ENCODE assay signal across 8 cellular contexts in the genomic region with DNA sequence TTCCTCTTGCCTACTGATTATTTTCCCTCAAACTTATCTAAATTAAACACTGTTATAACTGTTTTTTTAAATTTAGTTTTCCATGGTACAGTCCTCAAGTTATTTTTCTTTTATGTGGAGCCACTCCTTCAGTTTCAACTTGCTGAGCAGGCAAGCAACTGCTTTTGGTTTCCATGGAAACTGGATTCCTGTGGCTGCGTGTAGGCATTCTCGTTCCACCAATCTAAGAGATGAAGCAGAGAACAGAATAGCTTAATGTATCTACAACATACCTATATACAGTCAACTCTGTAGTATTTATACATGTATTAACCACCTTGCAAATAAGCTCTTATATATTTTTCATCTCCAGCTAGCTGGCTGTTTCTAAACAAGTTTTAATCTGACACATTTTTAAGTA. TPM values are rescaled to one million over a fixed set of nuclear protein-coding genes. Genes with fewer than 3 reads are reported as not detected.
DNase-seq lines count a peak whose midpoint lies in the region; ATAC-seq, FAIRE-seq and TF ChIP-seq lines count a peak whose summit lies in the region.

No MANE protein-coding gene starts in this region.

- H3K4ac ChIP-seq in IMR-90 (ENCODE audit: low read depth, low read length) (no peak overlapping the region), mesenchymal stem cell (ENCODE audit: low read depth in 1 of 2, low read length in 2 of 2) (no peak overlapping the region)

- no peak overlapping the region for H2BK12ac ChIP-seq in mesenchymal stem cell (ENCODE audit: low read length in 2 of 2)

- H3K4me2 ChIP-seq in IMR-90 (ENCODE audit: low read depth, low read length) (0 out of 2 replicates have a peak overlapping the region, but pooled peaks have one; percentile 51), mesenchymal stem cell (ENCODE audit: low read length, poor library complexity, severe bottlenecking) (no peak overlapping the region)

- in situ Hi-C loops in IMR-90 (cut with MboI; ENCODE audit: low sequenced_read_pairs), result no loop called here

- FAIRE-seq in kidney (lab: Jason Lieb, UNC), result no peak

- H3K27ac ChIP-seq in IMR-90 (ENCODE audit: insufficient read depth, low read length), result no peak overlapping the region
- no peak overlapping the region for H3K27ac ChIP-seq in body of pancreas
- peak overlapping the region; percentile 60 for H3K27ac ChIP-seq in mesenchymal stem cell (ENCODE audit: low read length, poor library complexity, severe bottlenecking)
- no peak overlapping the region for H3K27ac ChIP-seq in kidney (ENCODE audit: low read depth in 2 of 2, low read length in 2 of 2)

- H3K9ac ChIP-seq in IMR-90 (ENCODE audit: low read depth, low read length) (no peak overlapping the region), mesenchymal stem cell (ENCODE audit: low read length) (peak overlapping the region; percentile 82), kidney (ENCODE audit: low read length in 2 of 2) (no peak overlapping the region)

- H2AK5ac ChIP-seq in IMR-90 (ENCODE audit: low read depth, low read length), result no peak overlapping the region
- no peak overlapping the region for H2AK5ac ChIP-seq in mesenchymal stem cell (ENCODE audit: low read length, severe bottlenecking)

- H3K4me1 ChIP-seq in IMR-90 (ENCODE audit: control insufficient read depth, insufficient read depth, low read length) (peaks cover 8% of the 10 kb centered on the region), body of pancreas (peaks cover 4% of the 10 kb centered on the region), mesenchymal stem cell (ENCODE audit: control insufficient read depth, insufficient read depth, low read depth, low read length) (peaks cover 5% of the 10 kb centered on the region), kidney (ENCODE audit: control insufficient read depth in 1 of 2, insufficient read depth in 1 of 2, low read depth in 1 of 2, low read length in 2 of 2) (no peaks in the 10 kb centered on the region)

- H3K56ac ChIP-seq in IMR-90 (ENCODE audit: extremely low read depth, insufficient read depth, low read length), result no peak overlapping the region

- H2AFZ ChIP-seq in IMR-90 (replicated peaks; ENCODE audit: low read length, poor library complexity) (no peak overlapping the region), mesenchymal stem cell (ENCODE audit: low read depth, low read length) (no peak overlapping the region)

- H3K36me3 ChIP-seq in IMR-90 (ENCODE audit: control insufficient read depth, insufficient read depth, low read length) (0 out of 2 replicates have a peak, but pooled peaks cover 3% of the 10 kb centered on the region), body of pancreas (replicated peaks in 1 of 2; ENCODE audit: insufficient read depth in 1 of 2, low read depth in 2 of 2) (no peaks in the 10 kb centered on the region), mesenchymal stem cell (ENCODE audit: control insufficient read depth in 1 of 2, insufficient read depth in 2 of 2, low read depth in 1 of 2, low read length in 2 of 2) (peaks cover 3 to 18% of the 10 kb centered on the region in 2 experiments), kidney (ENCODE audit: control insufficient read depth in 1 of 2, insufficient read depth in 2 of 2, low read length in 2 of 2) (no peaks in the 10 kb centered on the region)

- no peak overlapping the region for H2BK20ac ChIP-seq in IMR-90 (ENCODE audit: low read depth, low read length)

- H4K20me1 ChIP-seq in IMR-90 (ENCODE audit: insufficient read depth, low read length), result peaks cover 3% of the 10 kb centered on the region; the same call in 1 of the 2 replicates

- H2AK9ac ChIP-seq in IMR-90 (replicated peaks; ENCODE audit: low read depth, low read length, poor library complexity), result no peak overlapping the region

- intact Hi-C loops in IMR-90 (cut with micrococcal nuclease), result no loop called here
- intact Hi-C loops in body of pancreas (cut with DNase I), result no loop called here
- intact Hi-C loops in kidney (cut with DNase I), result no loop called here

- DNase-seq in Ammon's horn (ENCODE audit: low spot score), result peak; percentile 51
- peak; percentile 92 for DNase-seq in IMR-90
- DNase-seq in body of pancreas, result no peak
- peak; percentile 91 for DNase-seq in mesenchymal stem cell
- DNase-seq in kidney, result no peak
- no peak for DNase-seq in GM20000 (ENCODE audit: low spot score)

- H3K9me3 ChIP-seq in IMR-90 (ENCODE audit: control insufficient read depth, insufficient read depth, low read length) (no peaks in the 10 kb centered on the region), body of pancreas (no peaks in the 10 kb centered on the region), mesenchymal stem cell (ENCODE audit: control insufficient read depth, low read length) (no peaks in the 10 kb centered on the region), kidney (ENCODE audit: control insufficient read depth in 1 of 2, low read length in 2 of 2) (no peaks in the 10 kb centered on the region)

- dilution Hi-C loops in IMR-90 (cut with HindIII; ENCODE audit: low sequenced_read_pairs, unreplicated experiment), result no loop called here

- H4K8ac ChIP-seq in IMR-90 (ENCODE audit: low read depth in 2 of 2, low read length in 2 of 2) (no peak overlapping the region), mesenchymal stem cell (ENCODE audit: low read length) (no peak overlapping the region)

- no peak overlapping the region for H2BK120ac ChIP-seq in IMR-90 (ENCODE audit: low read depth, low read length)
- H2BK120ac ChIP-seq in mesenchymal stem cell (ENCODE audit: low read depth, low read length), result no peak overlapping the region

- H3K79me1 ChIP-seq in IMR-90 (ENCODE audit: low read depth in 1 of 2, low read length in 2 of 2), result peaks cover 3 to 29% of the 10 kb centered on the region in 2 experiments
- peaks cover 5% of the 10 kb centered on the region for H3K79me1 ChIP-seq in mesenchymal stem cell (replicated peaks; ENCODE audit: low read length, poor library complexity, severe bottlenecking)

- H4K91ac ChIP-seq in IMR-90 (ENCODE audit: insufficient read depth, low read depth, low read length) (no peak overlapping the region), mesenchymal stem cell (ENCODE audit: low read length) (no peak overlapping the region)

- TF ChIP-seq CTCF in IMR-90 (conservative IDR thresholded peaks at IDR 0.05; ENCODE audit: low read depth, low read length), result no peak
- no peak for TF ChIP-seq CTCF in body of pancreas (IDR thresholded peaks at IDR 0.05)
- no peak for TF ChIP-seq CTCF in kidney (IDR thresholded peaks at IDR 0.05; ENCODE audit: borderline replicate concordance, extremely low read depth, insufficient read depth)
- no peak for TF ChIP-seq CTCF in GM20000 (IDR thresholded peaks at IDR 0.05; ENCODE audit: extremely low read depth, missing control alignments)

- no TSS peak for BruUV-seq in IMR-90 (replicated peaks; lab: Mats Ljungman, UMichigan)

- H3K4me3 ChIP-seq in IMR-90 (ENCODE audit: insufficient read depth, low read depth, low read length) (no peak overlapping the region), body of pancreas (no peak overlapping the region), mesenchymal stem cell (ENCODE audit: insufficient read depth in 1 of 2, low read depth in 1 of 2, low read length in 2 of 2) (no peak overlapping the region), kidney (ENCODE audit: low read length in 2 of 2) (no peak overlapping the region)

- H3K23ac ChIP-seq in IMR-90 (ENCODE audit: low read depth, low read length) (no peak overlapping the region), mesenchymal stem cell (ENCODE audit: low read length in 2 of 2) (no peak overlapping the region)

- POLR2A ChIA-PET in IMR-90 (lab: Charles Lee; ENCODE audit: unreplicated experiment), result no interaction called here

- H2BK5ac ChIP-seq in IMR-90 (ENCODE audit: low read depth, low read length, poor library complexity, severe bottlenecking) (peak overlapping the region; percentile 65), mesenchymal stem cell (ENCODE audit: low read depth, low read length, poor library complexity, severe bottlenecking) (no peak overlapping the region)

- no peak overlapping the region for H3K18ac ChIP-seq in IMR-90 (ENCODE audit: low read depth, low read length)
- H3K18ac ChIP-seq in mesenchymal stem cell (ENCODE audit: low read depth in 1 of 2, low read length in 2 of 2), result no peak overlapping the region

- H3K9me1 ChIP-seq in IMR-90 (ENCODE audit: insufficient read depth, low read length), result peaks cover 6% of the 10 kb centered on the region

- H2BK15ac ChIP-seq in IMR-90 (ENCODE audit: low read depth, low read length), result no peak overlapping the region; the same call in 2 of the 3 replicates
- no peak overlapping the region for H2BK15ac ChIP-seq in mesenchymal stem cell (ENCODE audit: low read depth, poor library complexity, severe bottlenecking)

- TF ChIP-seq POLR2A in IMR-90 (IDR thresholded peaks at IDR 0.05; ENCODE audit: low read depth, low read length), result no peak
- no peak for TF ChIP-seq POLR2A in body of pancreas (IDR thresholded peaks at IDR 0.05)

- no peak overlapping the region for H3K14ac ChIP-seq in IMR-90 (replicated peaks; ENCODE audit: low read depth, low read length)
- H3K14ac ChIP-seq in mesenchymal stem cell (ENCODE audit: low read length in 2 of 2), result no peak overlapping the region

- H4K5ac ChIP-seq in IMR-90 (ENCODE audit: low read depth, low read length), result no peak overlapping the region

- no CpG with 5 or more reads among the region's 2 CpGs for WGBS in IMR-90 (ENCODE audit: extremely low coverage in 2 of 2, insufficient read length in 1 of 2), 2 experiments
- WGBS in body of pancreas, 2 donors, result 8 to 9% methylated on average over 2 of the region's 2 CpGs
- WGBS in mesenchymal stem cell, result 0% methylated on average over 1 of the region's 2 CpGs

- CTCF ChIA-PET in IMR-90 (lab: Yijun Ruan, JAX), result interaction anchor here (0.5 kb wide), 1 partner anchor 22 kb away, joined by 5 read pairs; no protein-coding TSS in a partner anchor

- TF ChIP-seq RAD21 in IMR-90 (IDR thresholded peaks at IDR 0.05; ENCODE audit: low read length), result no peak

- H3K27me3 ChIP-seq in IMR-90 (ENCODE audit: control insufficient read depth, insufficient read depth, low read length) (no peaks in the 10 kb centered on the region), body of pancreas (no peaks in the 10 kb centered on the region), mesenchymal stem cell (ENCODE audit: control insufficient read depth in 1 of 2, insufficient read depth in 1 of 2, low read length in 2 of 2) (no peaks in the 10 kb centered on the region)

- ATAC-seq in IMR-90 (ENCODE audit: low read depth), result peak; percentile 80
- ATAC-seq in body of pancreas, result peak; percentile 52
- no peak for ATAC-seq in GM21786 (IDR thresholded peaks at IDR 0.05; ENCODE audit: unreplicated experiment)
- ATAC-seq in GM18907 (IDR thresholded peaks at IDR 0.05; ENCODE audit: unreplicated experiment), result no peak

RNA-seq across cellular contexts. Expression of a gene that starts 25.8 kb away (rescaled TPM):
- total RNA-seq in IMR-90 (2012; rRNA removed) (6,979 and 8,412 TPM in 2 replicates), body of pancreas (100 to 1,000 TPM; 265 to 341 TPM), kidney (867 TPM)
- polyA plus RNA-seq in IMR-90 (2012; rRNA removed) (6,722 and 7,454 TPM in 2 replicates), kidney (ENCODE audit: insufficient read depth, low read depth, low replicate concordance) (383 TPM)
- 2,230 and 5,114 TPM in 2 replicates for polyA plus RNA-seq in IMR-90 (2012; cell fraction: cytosol; rRNA removed)
- 764 and 3,092 TPM in 2 replicates for polyA plus RNA-seq in IMR-90 (2012; cell fraction: nucleus; rRNA removed; ENCODE audit: low replicate concordance)
- 2,051 TPM for polyA plus RNA-seq in mesenchymal stem cell (2013, experiment 1 of 2)
- 2,053 TPM for polyA plus RNA-seq in mesenchymal stem cell (2013, experiment 2 of 2)

RNA-seq across cellular contexts. Expression of a gene that starts 55.4 kb away (rescaled TPM):
- total RNA-seq in IMR-90 (2012; rRNA removed) (21.1 and 22.8 TPM in 2 replicates), body of pancreas (10 to 100 TPM; 20.1 to 24.4 TPM), kidney (61.4 TPM)
- polyA plus RNA-seq in IMR-90 (2012; rRNA removed) (11.3 and 14.7 TPM in 2 replicates), kidney (ENCODE audit: insufficient read depth, low read depth, low replicate concordance) (16.4 TPM)
- 2.0 and 3.0 TPM in 2 replicates for polyA plus RNA-seq in IMR-90 (2012; cell fraction: cytosol; rRNA removed)
- 3.6 and 24.3 TPM in 2 replicates for polyA plus RNA-seq in IMR-90 (2012; cell fraction: nucleus; rRNA removed; ENCODE audit: low replicate concordance)
- polyA plus RNA-seq in mesenchymal stem cell (2013, experiment 1 of 2), result 16.7 TPM
- polyA plus RNA-seq in mesenchymal stem cell (2013, experiment 2 of 2), result 16.0 TPM

Comparison
In these comparisons a context has a peak if more than half of its experiments do, and no peak if none do; other contexts are left out.
1. DNase-seq: peak in Ammon's horn (single experiment), IMR-90 (single experiment) and mesenchymal stem cell (single experiment); none in body of pancreas (0 of 4), kidney (single experiment) and GM20000 (single experiment).
2. ATAC-seq: peak in IMR-90 (single experiment) and body of pancreas (single experiment); none in GM21786 (single experiment) and GM18907 (single experiment).